Comparison of ENCODE assay signal across 13 cellular contexts in genomic region chr16:2541409-2541808, GRCh38. TPM values are rescaled to one million over a fixed set of nuclear protein-coding genes. Genes with fewer than 3 reads are reported as not detected.
DNase-seq lines count a peak whose midpoint lies in the region; ATAC-seq and TF ChIP-seq lines count a peak whose summit lies in the region.
"Not testable (repeated sequence)": the region's sequence is repeated elsewhere in the genome, so short reads cannot be mapped to it uniquely, and the experiment has no call there.
"Had no signal": no experiment of that assay in that cellular context is flagged by ENCODE, and none has a peak within 500 bp of the region (broad histone marks: within the 10 kb centered on the region; RNA-seq: fewer than 3 reads in every experiment).

No MANE protein-coding gene starts in this region.

- H3K4me3 Mint-ChIP-seq in CD14-positive monocyte = not testable (repeated sequence)
- H3K4me3 Mint-ChIP-seq in activated T-cell treated with anti-CD3 and anti-CD28 coated beads, Interleukin-2, amount 50 U/mL, for 4 hours = peak overlapping the region; percentile 27
- H3K4me3 Mint-ChIP-seq in central memory CD8-positive, alpha-beta T cell = peak overlapping the region; percentile 64

- not testable (repeated sequence) for TF ChIP-seq CTCF in CD14-positive monocyte (IDR thresholded peaks at IDR 0.05); HL-60 (IDR thresholded peaks at IDR 0.05; ENCODE audit: insufficient read depth, low read length); RWPE1 (conservative IDR thresholded peaks at IDR 0.05; ENCODE audit: low read depth)

- CTCF ChIA-PET in RWPE1 (lab: Yijun Ruan, JAX) = not testable (repeated sequence)

- not testable (repeated sequence) for ATAC-seq in activated T-cell treated with anti-CD3 and anti-CD28 coated beads, Interleukin-2, amount 50 U/mL, for 4 hours; central memory CD8-positive, alpha-beta T cell (replicated peaks; ENCODE audit: extremely low read depth, poor library complexity, severe bottlenecking)

- H3K27ac ChIP-seq in HL-60 (replicated peaks) (peak overlapping the region; percentile 56), RWPE1 (peak overlapping the region; percentile 28)

- H3K27ac Mint-ChIP-seq in CD14-positive monocyte = peak overlapping the region; percentile 80 to 95 (median 90)
- peak overlapping the region; percentile 86 for H3K27ac Mint-ChIP-seq in central memory CD8-positive, alpha-beta T cell (ENCODE audit: low read depth)

- peaks cover 40% of the 10 kb centered on the region for H3K4me1 Mint-ChIP-seq in CD14-positive monocyte
- peaks cover 53% of the 10 kb centered on the region for H3K4me1 Mint-ChIP-seq in activated T-cell treated with anti-CD3 and anti-CD28 coated beads, Interleukin-2, amount 50 U/mL, for 4 hours (ENCODE audit: low read depth)
- peaks cover 41% of the 10 kb centered on the region for H3K4me1 Mint-ChIP-seq in central memory CD8-positive, alpha-beta T cell

- not testable (repeated sequence) for H3K27me3 Mint-ChIP-seq in CD14-positive monocyte (ENCODE audit: low read depth in 3 of 3); activated T-cell treated with anti-CD3 and anti-CD28 coated beads, Interleukin-2, amount 50 U/mL, for 4 hours (ENCODE audit: low read depth); central memory CD8-positive, alpha-beta T cell

- H3K27me3 ChIP-seq in HL-60 (ENCODE audit: insufficient read depth, poor library complexity, severe bottlenecking) = not testable (repeated sequence)

- H3K4me3 ChIP-seq in HL-60 (replicated peaks; ENCODE audit: insufficient read depth, low read length) = not testable (repeated sequence)

- intact Hi-C loops in CD14-positive monocyte (cut with micrococcal nuclease) = loop anchor here in 1 of 2 donors (2.0 kb wide), 1 partner anchor 23 kb away; no protein-coding TSS in a partner anchor

- H3K9me3 Mint-ChIP-seq in CD14-positive monocyte; activated T-cell treated with anti-CD3 and anti-CD28 coated beads, Interleukin-2, amount 50 U/mL, for 4 hours; central memory CD8-positive, alpha-beta T cell: not testable (repeated sequence)

- POLR2A ChIA-PET in RWPE1 (lab: Yijun Ruan, JAX; ENCODE audit: low non-redundant PET) = not testable (repeated sequence)

- not testable (repeated sequence) for DNase-seq in CD14-positive monocyte (ENCODE audit: low spot score); HL-60 (ENCODE audit: low read depth in 1 of 2, low spot score in 1 of 2); RWPE1 (ENCODE audit: low spot score); activated T-cell treated with anti-CD3 and anti-CD28 coated beads, Interleukin-2, amount 50 U/mL, for 4 hours; central memory CD8-positive, alpha-beta T cell (ENCODE audit: low spot score in 2 of 2)
- DNase-seq in iris pigment epithelial cell (ENCODE audit: low read depth) = peak; percentile 41
- DNase-seq in myocyte (ENCODE audit: low read depth) = peak; percentile 59
- DNase-seq in renal cortical epithelial cell (ENCODE audit: low read depth) = peak; percentile 26

- peaks cover 22 to 37% of the 10 kb centered on the region in 2 donors for H3K36me3 Mint-ChIP-seq in CD14-positive monocyte
- H3K36me3 Mint-ChIP-seq in activated T-cell treated with anti-CD3 and anti-CD28 coated beads, Interleukin-2, amount 50 U/mL, for 4 hours (ENCODE audit: insufficient read depth) = not testable (repeated sequence)
- H3K36me3 Mint-ChIP-seq in central memory CD8-positive, alpha-beta T cell (ENCODE audit: insufficient read depth) = peaks cover 16% of the 10 kb centered on the region

RNA-seq across cellular contexts. Expression of gene PDPK1, which starts 3.6 kb away (rescaled TPM):
- polyA plus RNA-seq in CD14-positive monocyte = 10 to 100 TPM; 35.6 to 38.6 TPM
- total RNA-seq in activated T-cell treated with anti-CD3 and anti-CD28 coated beads, Interleukin-2, amount 50 U/mL, for 4 hours = 10 to 100 TPM; 47.1 to 55.3 (median 54.3) TPM
- total RNA-seq in myocyte (22.4 and 22.6 TPM in 2 replicates), renal cortical epithelial cell (16.0 and 32.9 TPM in 2 replicates)
- 28.1 TPM for polyA plus RNA-seq in myocyte (2012)

RNA-seq across cellular contexts. Expression of gene CEMP1, which starts 10.2 kb away (rescaled TPM):
- polyA plus RNA-seq in CD14-positive monocyte = under 1 TPM in 1 of 2 donors, not detected in 1; 0.56 TPM
- under 1 TPM; 0.16 to 0.60 (median 0.38) TPM for total RNA-seq in activated T-cell treated with anti-CD3 and anti-CD28 coated beads, Interleukin-2, amount 50 U/mL, for 4 hours
- total RNA-seq in myocyte = 0.32 TPM in 1 of 2 replicates, not detected in the other
- 2.5 TPM for polyA plus RNA-seq in myocyte (2012)
- total RNA-seq in renal cortical epithelial cell = not detected in 2 replicates
- total RNA-seq: aorta; H7; pulmonary artery endothelial cell; Right ventricle myocardium inferior; T-helper 2 cell treated with Interferon-gamma antibody and Interleukin-4, amounts not matched to agents 100 ng/mL and 5 ng/mL, for 36 hours had no signal

RNA-seq across cellular contexts. Expression of gene AMDHD2, which starts 21.2 kb away (rescaled TPM):
- polyA plus RNA-seq in CD14-positive monocyte = 1 to 10 TPM; 6.9 to 8.4 TPM
- 10 to 100 TPM; 32.0 to 35.3 (median 35.0) TPM for total RNA-seq in activated T-cell treated with anti-CD3 and anti-CD28 coated beads, Interleukin-2, amount 50 U/mL, for 4 hours
- 39.7 and 47.1 TPM in 2 replicates for total RNA-seq in myocyte
- 32.5 TPM for polyA plus RNA-seq in myocyte (2012)
- total RNA-seq in renal cortical epithelial cell = 24.4 and 31.4 TPM in 2 replicates

RNA-seq across cellular contexts. Expression of gene ATP6V0C, which starts 27.7 kb away (rescaled TPM):
- polyA plus RNA-seq in CD14-positive monocyte = 100 to 1,000 TPM; 176 to 187 TPM
- total RNA-seq in activated T-cell treated with anti-CD3 and anti-CD28 coated beads, Interleukin-2, amount 50 U/mL, for 4 hours = 100 to 1,000 TPM; 184 to 198 (median 188) TPM
- total RNA-seq in myocyte = 50.9 and 59.2 TPM in 2 replicates
- polyA plus RNA-seq in myocyte (2012) = 273 TPM
- 10.9 and 36.3 TPM in 2 replicates for total RNA-seq in renal cortical epithelial cell
